In genomic region chr7:78434281-78434680, GRCh38 we compare ENCODE assay signal across 1 cellular context.
TF ChIP-seq lines count a peak whose summit lies in the region.

No MANE protein-coding gene starts in this region.

TF ChIP-seq in GM23338, 12 proteins besides CTCF, POLR2A, EP300 and RAD21 (continued from another document):
- TF ChIP-seq POLR2AphosphoS5 (IDR thresholded peaks at IDR 0.05; ENCODE audit: low read depth): no peak
- no peak for TF ChIP-seq ZNF114 (CRISPR knock-in tag; IDR thresholded peaks at IDR 0.05)
- no peak for TF ChIP-seq ZNF331 (CRISPR knock-in tag; IDR thresholded peaks at IDR 0.05; ENCODE audit: low read depth)
- TF ChIP-seq, protein P1, sequence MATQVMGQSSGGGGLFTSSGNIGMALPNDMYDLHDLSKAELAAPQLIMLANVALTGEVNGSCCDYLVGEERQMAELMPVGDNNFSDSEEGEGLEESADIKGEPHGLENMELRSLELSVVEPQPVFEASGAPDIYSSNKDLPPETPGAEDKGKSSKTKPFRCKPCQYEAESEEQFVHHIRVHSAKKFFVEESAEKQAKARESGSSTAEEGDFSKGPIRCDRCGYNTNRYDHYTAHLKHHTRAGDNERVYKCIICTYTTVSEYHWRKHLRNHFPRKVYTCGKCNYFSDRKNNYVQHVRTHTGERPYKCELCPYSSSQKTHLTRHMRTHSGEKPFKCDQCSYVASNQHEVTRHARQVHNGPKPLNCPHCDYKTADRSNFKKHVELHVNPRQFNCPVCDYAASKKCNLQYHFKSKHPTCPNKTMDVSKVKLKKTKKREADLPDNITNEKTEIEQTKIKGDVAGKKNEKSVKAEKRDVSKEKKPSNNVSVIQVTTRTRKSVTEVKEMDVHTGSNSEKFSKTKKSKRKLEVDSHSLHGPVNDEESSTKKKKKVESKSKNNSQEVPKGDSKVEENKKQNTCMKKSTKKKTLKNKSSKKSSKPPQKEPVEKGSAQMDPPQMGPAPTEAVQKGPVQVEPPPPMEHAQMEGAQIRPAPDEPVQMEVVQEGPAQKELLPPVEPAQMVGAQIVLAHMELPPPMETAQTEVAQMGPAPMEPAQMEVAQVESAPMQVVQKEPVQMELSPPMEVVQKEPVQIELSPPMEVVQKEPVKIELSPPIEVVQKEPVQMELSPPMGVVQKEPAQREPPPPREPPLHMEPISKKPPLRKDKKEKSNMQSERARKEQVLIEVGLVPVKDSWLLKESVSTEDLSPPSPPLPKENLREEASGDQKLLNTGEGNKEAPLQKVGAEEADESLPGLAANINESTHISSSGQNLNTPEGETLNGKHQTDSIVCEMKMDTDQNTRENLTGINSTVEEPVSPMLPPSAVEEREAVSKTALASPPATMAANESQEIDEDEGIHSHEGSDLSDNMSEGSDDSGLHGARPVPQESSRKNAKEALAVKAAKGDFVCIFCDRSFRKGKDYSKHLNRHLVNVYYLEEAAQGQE (IDR thresholded peaks at IDR 0.05; ENCODE audit: unreplicated experiment): no peak
- TF ChIP-seq STAT1 (IDR thresholded peaks at IDR 0.05; ENCODE audit: unreplicated experiment): no peak
- TF ChIP-seq EZH2 (IDR thresholded peaks at IDR 0.05; ENCODE audit: low read depth, unreplicated experiment): no peak
- TF ChIP-seq CREB1 (CRISPR knock-in tag; IDR thresholded peaks at IDR 0.05; ENCODE audit: low read depth): no peak
- TF ChIP-seq EZH2phosphoT487 (IDR thresholded peaks at IDR 0.05; ENCODE audit: unreplicated experiment): no peak
- no peak for TF ChIP-seq JUNB (IDR thresholded peaks at IDR 0.05; ENCODE audit: unreplicated experiment)
- TF ChIP-seq, protein P2, sequence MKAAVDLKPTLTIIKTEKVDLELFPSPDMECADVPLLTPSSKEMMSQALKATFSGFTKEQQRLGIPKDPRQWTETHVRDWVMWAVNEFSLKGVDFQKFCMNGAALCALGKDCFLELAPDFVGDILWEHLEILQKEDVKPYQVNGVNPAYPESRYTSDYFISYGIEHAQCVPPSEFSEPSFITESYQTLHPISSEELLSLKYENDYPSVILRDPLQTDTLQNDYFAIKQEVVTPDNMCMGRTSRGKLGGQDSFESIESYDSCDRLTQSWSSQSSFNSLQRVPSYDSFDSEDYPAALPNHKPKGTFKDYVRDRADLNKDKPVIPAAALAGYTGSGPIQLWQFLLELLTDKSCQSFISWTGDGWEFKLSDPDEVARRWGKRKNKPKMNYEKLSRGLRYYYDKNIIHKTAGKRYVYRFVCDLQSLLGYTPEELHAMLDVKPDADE (IDR thresholded peaks at IDR 0.05): no peak
